Comparison of ENCODE assay signal across 13 cellular contexts in genomic region chr2:157052685-157053224, GRCh38.
A peak's percentile ranks its signal among the peaks of the same experiment; 100 is the strongest.
DNase-seq lines count a peak whose midpoint lies in the region; ATAC-seq and TF ChIP-seq lines count a peak whose summit lies in the region.
"Had no signal": no experiment of that assay in that cellular context is flagged by ENCODE, and none has a peak within 500 bp of the region (broad histone marks: within the 10 kb centered on the region; RNA-seq: fewer than 3 reads in every experiment).

No MANE protein-coding gene starts in this region.

- TF ChIP-seq CTCF in WTC11 (IDR thresholded peaks at IDR 0.05) (no peak), foreskin fibroblast (IDR thresholded peaks at IDR 0.05; ENCODE audit: low read depth, low read length) (no peak)

- no peak overlapping the region for H3K4me3 ChIP-seq in foreskin fibroblast (ENCODE audit: low read depth in 1 of 2, low read length in 2 of 2)

- DNase-seq in left ventricle myocardium superior (no peak), Right ventricle myocardium inferior (ENCODE audit: missing footprints) (no peak), WTC11 (ENCODE audit: low spot score) (no peak), foreskin fibroblast (peak; percentile 80 to 86)
- no peak for DNase-seq in activated T-cell treated with anti-CD3 and anti-CD28 coated beads, Interleukin-2, amount 50 U/mL, for 4 hours
- DNase-seq in stimulated activated naive CD4-positive, alpha-beta T cell treated with Interleukin-2 at 50 U/mL for 16 hours (lab: John Stamatoyannopoulos, UW), result no peak
- DNase-seq in stimulated activated CD4-positive, alpha-beta T cell treated with anti-CD3 and anti-CD28 coated beads, Interleukin-1b, Interleukin-23, amount 100 ng/mL, for 48 hours, result no peak
- DNase-seq: activated naive CD4-positive, alpha-beta T cell treated with Interleukin-2 at 50 U/mL for 16 hours; endodermal cell; immature natural killer cell; stimulated activated CD4-positive, alpha-beta T cell treated with anti-CD3 and anti-CD28 coated beads, Interleukin-2, amount 100 ng/mL, for 48 hours; substantia nigra had no signal

- H3K4me3 Mint-ChIP-seq in WTC11, result no peak overlapping the region
- H3K4me3 Mint-ChIP-seq in activated T-cell treated with anti-CD3 and anti-CD28 coated beads, Interleukin-2, amount 50 U/mL, for 4 hours, result no peak overlapping the region
- H3K4me3 Mint-ChIP-seq: endodermal cell, immature natural killer cell had no signal

- ATAC-seq in left ventricle myocardium superior (peak; percentile 24), Right ventricle myocardium inferior (no peak), WTC11 (no peak), HG02759 (IDR thresholded peaks at IDR 0.05; ENCODE audit: unreplicated experiment) (no peak)
- ATAC-seq in activated T-cell treated with anti-CD3 and anti-CD28 coated beads, Interleukin-2, amount 50 U/mL, for 4 hours, result no peak

- H3K9me3 Mint-ChIP-seq in WTC11, result no peaks in the 10 kb centered on the region
- no peaks in the 10 kb centered on the region for H3K9me3 Mint-ChIP-seq in activated T-cell treated with anti-CD3 and anti-CD28 coated beads, Interleukin-2, amount 50 U/mL, for 4 hours
- H3K9me3 Mint-ChIP-seq: endodermal cell had no signal

- H3K27ac Mint-ChIP-seq in WTC11, result no peak overlapping the region
- H3K27ac Mint-ChIP-seq: endodermal cell, immature natural killer cell had no signal

- POLR2A ChIA-PET in WTC11 (lab: Charles Lee), result no interaction called here

- intact Hi-C loops in left ventricle myocardium superior (cut with micrococcal nuclease), result no loop called here
- intact Hi-C loops in Right ventricle myocardium inferior (cut with DNase I), result loop anchor here (10.0 kb wide), 1 partner anchor 142 kb away; no protein-coding TSS in a partner anchor

- CTCF ChIA-PET in WTC11 (lab: Charles Lee), result no interaction called here

- no peaks in the 10 kb centered on the region for H3K4me1 Mint-ChIP-seq in WTC11
- H3K4me1 Mint-ChIP-seq in activated T-cell treated with anti-CD3 and anti-CD28 coated beads, Interleukin-2, amount 50 U/mL, for 4 hours (ENCODE audit: low read depth), result peaks cover 2% of the 10 kb centered on the region
- H3K4me1 Mint-ChIP-seq: immature natural killer cell had no signal

- H3K36me3 Mint-ChIP-seq in WTC11, result no peaks in the 10 kb centered on the region
- no peaks in the 10 kb centered on the region for H3K36me3 Mint-ChIP-seq in activated T-cell treated with anti-CD3 and anti-CD28 coated beads, Interleukin-2, amount 50 U/mL, for 4 hours (ENCODE audit: insufficient read depth)
- H3K36me3 Mint-ChIP-seq: immature natural killer cell had no signal

- no peaks in the 10 kb centered on the region for H3K27me3 Mint-ChIP-seq in WTC11 (ENCODE audit: low read depth)
- H3K27me3 Mint-ChIP-seq in activated T-cell treated with anti-CD3 and anti-CD28 coated beads, Interleukin-2, amount 50 U/mL, for 4 hours (ENCODE audit: low read depth), result peaks cover 3% of the 10 kb centered on the region

TF ChIP-seq in WTC11, 78 proteins besides CTCF, POLR2A, EP300 and RAD21:
- 0 out of 2 replicates have a peak, but pooled peaks have one; percentile 20 for TF ChIP-seq GABPB1 (CRISPR knock-in tag; IDR thresholded peaks at IDR 0.05)
- no peak for TF ChIP-seq ZNF317 (CRISPR knock-in tag; IDR thresholded peaks at IDR 0.05; ENCODE audit: borderline replicate concordance, low read depth)

Comparison
In these comparisons a context has a peak if more than half of its experiments do, and no peak if none do; other contexts are left out.
1. DNase-seq: peak in foreskin fibroblast (2 of 2); none in left ventricle myocardium superior (single experiment), Right ventricle myocardium inferior (single experiment), WTC11 (single experiment), activated T-cell treated with anti-CD3 and anti-CD28 coated beads, Interleukin-2, amount 50 U/mL, for 4 hours (single experiment), stimulated activated naive CD4-positive, alpha-beta T cell treated with Interleukin-2 at 50 U/mL for 16 hours (single experiment) and stimulated activated CD4-positive, alpha-beta T cell treated with anti-CD3 and anti-CD28 coated beads, Interleukin-1b, Interleukin-23, amount 100 ng/mL, for 48 hours (single experiment).